Comparison of ENCODE assay signal across 8 cellular contexts in genomic region chr14:99793213-99794155, GRCh38. TPM values are rescaled to one million over a fixed set of nuclear protein-coding genes. Genes with fewer than 3 reads are reported as not detected.
A peak's percentile ranks its signal among the peaks of the same experiment; 100 is the strongest.
DNase-seq lines count a peak whose midpoint lies in the region; ATAC-seq and TF ChIP-seq lines count a peak whose summit lies in the region.

Gene EML1, plus strand, starts transcription at chr14:99793413. Its CDS starts 64 bp downstream, at chr14:99793477.

- H3K27me3 ChIP-seq in SK-N-SH (ENCODE audit: insufficient read depth), result no peaks in the 10 kb centered on the region
- no peaks in the 10 kb centered on the region for H3K27me3 ChIP-seq in suprapubic skin

- H3K9me3 ChIP-seq in SK-N-SH (no peaks in the 10 kb centered on the region), suprapubic skin (no peaks in the 10 kb centered on the region)

- no peak for TF ChIP-seq CTCF in SK-N-SH (IDR thresholded peaks at IDR 0.05)
- peak; percentile 15 for TF ChIP-seq CTCF in osteocyte (IDR thresholded peaks at IDR 0.05)
- no peak for TF ChIP-seq CTCF in suprapubic skin (IDR thresholded peaks at IDR 0.05)

- peak within 1 kb of the TSS; percentile 65 to 68 for H3K4me3 ChIP-seq in SK-N-SH (ENCODE audit: low read depth in 2 of 2, low read length in 1 of 2)
- peak within 1 kb of the TSS; percentile 60 for H3K4me3 ChIP-seq in suprapubic skin

- H2AFZ ChIP-seq in SK-N-SH (ENCODE audit: low read depth), result peak within 1 kb of the TSS; percentile 75; the same call in 1 of the 2 replicates

- peaks cover 49% of the 10 kb centered on the region for H3K27me3 Mint-ChIP-seq in activated naive CD8-positive, alpha-beta T cell treated with anti-CD3 and anti-CD28 coated beads for 36 hours
- H3K27me3 Mint-ChIP-seq in osteocyte (ENCODE audit: unreplicated experiment), result no peaks in the 10 kb centered on the region

- H3K27ac ChIP-seq in SK-N-SH (ENCODE audit: low read depth in 2 of 2, low read length in 1 of 2) (peak within 1 kb of the TSS; percentile 58 to 82; a peak in 3 of 4 replicates), suprapubic skin (peak within 1 kb of the TSS; percentile 87)

- H3K79me2 ChIP-seq in SK-N-SH (ENCODE audit: insufficient read depth), result peaks cover 41% of the 10 kb centered on the region

- peaks cover 4% of the 10 kb centered on the region for H3F3A ChIP-seq in SK-N-SH (replicated peaks; ENCODE audit: insufficient read depth)

- peaks cover 20% of the 10 kb centered on the region for H3K4me1 Mint-ChIP-seq in activated naive CD8-positive, alpha-beta T cell treated with anti-CD3 and anti-CD28 coated beads for 36 hours
- peaks cover 40% of the 10 kb centered on the region for H3K4me1 Mint-ChIP-seq in osteocyte (ENCODE audit: unreplicated experiment)

- peak in 1 of 2 donors; percentile 38 for TF ChIP-seq POLR2A in suprapubic skin (IDR thresholded peaks at IDR 0.05)

- H3K36me3 Mint-ChIP-seq in activated naive CD8-positive, alpha-beta T cell treated with anti-CD3 and anti-CD28 coated beads for 36 hours, result no peaks in the 10 kb centered on the region
- peaks cover 3% of the 10 kb centered on the region for H3K36me3 Mint-ChIP-seq in osteocyte (ENCODE audit: unreplicated experiment)

- POLR2A ChIA-PET in SK-N-SH (lab: Yijun Ruan, JAX), result interaction anchor here (0.9 to 1.2 kb wide), 3 partner anchors 20 to 79 kb away, joined by 3 read pairs; no protein-coding TSS in a partner anchor

- H3K4me1 ChIP-seq in SK-N-SH (ENCODE audit: control insufficient read depth in 1 of 2, insufficient read depth in 2 of 2, low read depth in 1 of 2, low read length in 1 of 2) (peaks cover 12 to 15% of the 10 kb centered on the region in 2 experiments; a peak in 3 of 4 replicates), suprapubic skin (peaks cover 33% of the 10 kb centered on the region)

- CTCF ChIA-PET in SK-N-SH (lab: Yijun Ruan, JAX), result interaction anchor here (0.5 to 4.7 kb wide), 12 partner anchors 10 to 313 kb away, joined by 3 to 40 read pairs (median 4); partner anchors contain the start of gene SETD3

- H3K27ac Mint-ChIP-seq in activated naive CD8-positive, alpha-beta T cell treated with anti-CD3 and anti-CD28 coated beads for 36 hours, result no peak within 1 kb of the TSS
- peak within 1 kb of the TSS; percentile 74 for H3K27ac Mint-ChIP-seq in osteocyte (ENCODE audit: unreplicated experiment)

- DNase-seq in DMS 273 (lab: John Stamatoyannopoulos, UW; ENCODE audit: unreplicated experiment) (peak; percentile 94), HuH-7 (ENCODE audit: low spot score) (peak; percentile 85), SK-N-SH (peak; percentile 99), glomerular visceral epithelial cell (ENCODE audit: extremely low spot score) (peak; percentile 89), osteocyte (ENCODE audit: extremely low spot score, unreplicated experiment) (peak; percentile 97), suprapubic skin (ENCODE audit: low spot score in 2 of 2) (peak; percentile 84 to 89)
- peak; percentile 83 for DNase-seq in activated naive CD8-positive, alpha-beta T cell treated with anti-CD3 and anti-CD28 coated beads for 36 hours

- H3K36me3 ChIP-seq in SK-N-SH (replicated peaks in 1 of 2; ENCODE audit: control insufficient read depth in 1 of 2, insufficient read depth in 2 of 2, low read length in 1 of 2) (no peaks in the 10 kb centered on the region), suprapubic skin (no peaks in the 10 kb centered on the region)

- H3K4me3 Mint-ChIP-seq in activated naive CD8-positive, alpha-beta T cell treated with anti-CD3 and anti-CD28 coated beads for 36 hours, result peak within 1 kb of the TSS; percentile 55
- H3K4me3 Mint-ChIP-seq in osteocyte (ENCODE audit: unreplicated experiment), result peak within 1 kb of the TSS; percentile 80

- peak within 1 kb of the TSS; percentile 68 for H3K9ac ChIP-seq in SK-N-SH

- H3K9me2 ChIP-seq in SK-N-SH, result no peaks in the 10 kb centered on the region

- ATAC-seq in GM21515 (IDR thresholded peaks at IDR 0.05; ENCODE audit: unreplicated experiment), result peak; percentile 95

- H4K20me1 ChIP-seq in SK-N-SH (ENCODE audit: insufficient read depth), result peaks cover 9% of the 10 kb centered on the region; the same call in 1 of the 2 replicates

- TF ChIP-seq RAD21 in SK-N-SH (IDR thresholded peaks at IDR 0.05; ENCODE audit: low read length), result no peak

- no peaks in the 10 kb centered on the region for H3K9me3 Mint-ChIP-seq in activated naive CD8-positive, alpha-beta T cell treated with anti-CD3 and anti-CD28 coated beads for 36 hours
- H3K9me3 Mint-ChIP-seq in osteocyte (ENCODE audit: unreplicated experiment), result peaks cover 5% of the 10 kb centered on the region

- 0% methylated on average over 4 of the region's 121 CpGs for WGBS in SK-N-SH (ENCODE audit: low lambda C conversion rate)
- WGBS in suprapubic skin, result 0% methylated on average over 19 of the region's 121 CpGs

- TF ChIP-seq EP300 in SK-N-SH (IDR thresholded peaks at IDR 0.05; ENCODE audit: borderline replicate concordance in 1 of 2, low read depth in 1 of 2, low read length in 1 of 2) (no peak), suprapubic skin (IDR thresholded peaks at IDR 0.05) (no peak)

- peak within 1 kb of the TSS; percentile 77 for H3K4me2 ChIP-seq in SK-N-SH

TF ChIP-seq in SK-N-SH, 30 proteins besides CTCF, POLR2A, EP300 and RAD21:
- TF ChIP-seq JUND (IDR thresholded peaks at IDR 0.05) (no peak), ZBTB33 (IDR thresholded peaks at IDR 0.05; ENCODE audit: borderline replicate concordance, low read depth) (no peak), NFIC (IDR thresholded peaks at IDR 0.05; ENCODE audit: borderline replicate concordance) (no peak), GATA2 (CRISPR knock-in tag; IDR thresholded peaks at IDR 0.05) (no peak), FOSL2 (IDR thresholded peaks at IDR 0.05; ENCODE audit: borderline replicate concordance, low read depth) (no peak), TAF1 (IDR thresholded peaks at IDR 0.05; ENCODE audit: borderline replicate concordance, low read depth, low read length) (no peak), POLR2AphosphoS5 (IDR thresholded peaks at IDR 0.05; ENCODE audit: low read depth, low read length) (no peak), RXRA (IDR thresholded peaks at IDR 0.05; ENCODE audit: borderline replicate concordance, low read depth) (no peak), NRF1 (IDR thresholded peaks at IDR 0.05; ENCODE audit: low read depth, low read length) (0 out of 2 replicates have a peak, but pooled peaks have one; percentile 3), PBX3 (IDR thresholded peaks at IDR 0.05) (no peak), FOXM1 (IDR thresholded peaks at IDR 0.05; ENCODE audit: low read depth) (no peak), RCOR1 (IDR thresholded peaks at IDR 0.05; ENCODE audit: low read length) (no peak), TCF12 (IDR thresholded peaks at IDR 0.05) (no peak), GABPA (IDR thresholded peaks at IDR 0.05; ENCODE audit: low read depth) (no peak), USF1 (IDR thresholded peaks at IDR 0.05; ENCODE audit: borderline replicate concordance, low read depth) (no peak), MAX (IDR thresholded peaks at IDR 0.05; ENCODE audit: low read depth) (no peak), SMC3 (IDR thresholded peaks at IDR 0.05; ENCODE audit: low read depth, low read length) (peak; percentile 17), MXI1 (IDR thresholded peaks at IDR 0.05; ENCODE audit: low read depth, low read length) (peak; percentile 32; the same call in 1 of the 2 replicates), TEAD4 (IDR thresholded peaks at IDR 0.05; ENCODE audit: borderline replicate concordance, insufficient read depth) (no peak)

RNA-seq across cellular contexts. Expression of gene EML1, which starts in this region (rescaled TPM):
- polyA plus RNA-seq in SK-N-SH (2012; rRNA removed), result 4.4 and 6.3 TPM in 2 replicates
- 5.2 and 5.8 TPM in 2 replicates for polyA plus RNA-seq in SK-N-SH (2012; cell fraction: cytosol; rRNA removed)
- 5.8 and 7.2 TPM in 2 replicates for polyA plus RNA-seq in SK-N-SH (2012; cell fraction: nucleus; rRNA removed)
- total RNA-seq in activated naive CD8-positive, alpha-beta T cell treated with anti-CD3 and anti-CD28 coated beads for 36 hours, result 1 to 10 TPM in 1 of 2 experiments, under 1 TPM in 1; 0.36 to 1.0 TPM
- total RNA-seq in osteocyte (34.8 and 38.1 TPM in 2 replicates), suprapubic skin (10 to 100 TPM in 3 of 4 donors, 1 to 10 TPM in 1; 9.6 to 17.6 (median 15.4) TPM)

Comparison
In these comparisons a context has a peak if more than half of its experiments do, and no peak if none do; other contexts are left out.
1. Peak in every context shown above with its lines: DNase-seq, ATAC-seq, H3K4me3 ChIP-seq and H3K27ac ChIP-seq.
2. RNA of gene EML1 (total RNA-seq): 34.8 to 38.1 TPM in osteocyte and 9.6 to 17.6 TPM in suprapubic skin; 0.36 to 1.0 TPM in activated naive CD8-positive, alpha-beta T cell treated with anti-CD3 and anti-CD28 coated beads for 36 hours; every median in the first group is over 4 times any median in the second.